ENCODE assay signal across 16 cellular contexts in the genomic region with DNA sequence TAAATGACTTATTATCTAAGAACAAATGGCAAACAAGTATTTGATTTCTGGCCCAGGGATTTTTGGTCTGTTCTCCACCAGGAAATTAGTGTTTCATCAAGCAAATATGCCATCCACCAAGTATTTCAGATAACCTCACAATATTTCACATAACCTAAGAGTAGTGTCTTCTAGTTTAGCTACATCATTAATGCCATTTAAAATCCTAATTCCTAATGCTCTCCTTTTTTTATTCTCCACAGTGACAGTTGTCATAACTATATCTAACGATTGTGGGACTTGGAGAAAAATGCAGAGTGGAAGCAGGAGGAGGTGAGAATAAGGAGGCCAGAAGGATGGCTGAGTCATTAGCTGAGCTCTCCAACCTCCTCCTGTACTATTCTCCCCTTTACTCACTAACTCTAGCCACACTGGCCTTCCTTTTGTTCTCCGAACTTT. TPM values are rescaled to one million over a fixed set of nuclear protein-coding genes. Genes with fewer than 3 reads are reported as not detected.
A peak's percentile ranks its signal among the peaks of the same experiment; 100 is the strongest.
DNase-seq lines count a peak whose midpoint lies in the region; ATAC-seq and TF ChIP-seq lines count a peak whose summit lies in the region.
"Had no signal": no experiment of that assay in that cellular context is flagged by ENCODE, and none has a peak within 500 bp of the region (broad histone marks: within the 10 kb centered on the region; RNA-seq: fewer than 3 reads in every experiment).

No MANE protein-coding gene starts in this region.

- POLR2A ChIA-PET in activated CD4-positive, alpha-beta memory T cell treated with anti-CD3 and anti-CD28 coated beads, Interleukin-2, amount 10 ng/mL, durations not matched to agents 7 days and 5 days (lab: Charles Lee), result interaction anchor here (1.1 to 9.5 kb wide), 6 partner anchors 17 to 100 kb away, joined by 4 to 129 read pairs (median 4); partner anchors contain the start of gene CTLA4

- H3K36me3 Mint-ChIP-seq in effector memory CD8-positive, alpha-beta T cell (ENCODE audit: insufficient read depth), result peaks cover 2% of the 10 kb centered on the region
- H3K36me3 Mint-ChIP-seq in osteocyte (ENCODE audit: unreplicated experiment), result peaks cover 3% of the 10 kb centered on the region
- H3K36me3 Mint-ChIP-seq in activated CD4-positive, alpha-beta memory T cell treated with anti-CD3 and anti-CD28 coated beads, Interleukin-2, amount 10 ng/mL, durations not matched to agents 7 days and 5 days (ENCODE audit: low read depth), result peaks cover 19% of the 10 kb centered on the region
- H3K36me3 Mint-ChIP-seq: CD8-positive, alpha-beta T cell had no signal

- no peak for ATAC-seq in effector memory CD8-positive, alpha-beta T cell (replicated peaks)
- ATAC-seq: CD8-positive, alpha-beta T cell; naive thymus-derived CD4-positive, alpha-beta T cell had no signal

- H3K27ac Mint-ChIP-seq in effector memory CD8-positive, alpha-beta T cell, result peak overlapping the region; percentile 49 to 86
- peak overlapping the region; percentile 83 for H3K27ac Mint-ChIP-seq in osteocyte (ENCODE audit: unreplicated experiment)
- H3K27ac Mint-ChIP-seq in activated CD4-positive, alpha-beta memory T cell treated with anti-CD3 and anti-CD28 coated beads, Interleukin-2, amount 10 ng/mL, durations not matched to agents 7 days and 5 days, result no peak overlapping the region
- H3K27ac Mint-ChIP-seq: activated naive CD4-positive, alpha-beta T cell treated with anti-CD3 and anti-CD28 coated beads, Interleukin-2, amount 10 ng/mL, durations not matched to agents 7 days and 5 days; CD8-positive, alpha-beta T cell; T-helper 2 cell treated with Interferon-gamma antibody and Interleukin-4, amounts not matched to agents 5 μg/mL and 100 μg/mL, for 36 hours had no signal

- H3K4me3 Mint-ChIP-seq in effector memory CD8-positive, alpha-beta T cell, result no peak overlapping the region
- no peak overlapping the region for H3K4me3 Mint-ChIP-seq in osteocyte (ENCODE audit: unreplicated experiment)
- H3K4me3 Mint-ChIP-seq in activated CD4-positive, alpha-beta memory T cell treated with anti-CD3 and anti-CD28 coated beads, Interleukin-2, amount 10 ng/mL, durations not matched to agents 7 days and 5 days, result no peak overlapping the region
- H3K4me3 Mint-ChIP-seq: activated naive CD4-positive, alpha-beta T cell treated with anti-CD3 and anti-CD28 coated beads, Interleukin-2, amount 10 ng/mL, durations not matched to agents 7 days and 5 days; CD8-positive, alpha-beta T cell; T-helper 2 cell treated with Interferon-gamma antibody and Interleukin-4, amounts not matched to agents 5 μg/mL and 100 μg/mL, for 36 hours had no signal

- CTCF ChIA-PET in activated CD4-positive, alpha-beta memory T cell treated with anti-CD3 and anti-CD28 coated beads, Interleukin-2, amount 10 ng/mL, durations not matched to agents 7 days and 5 days (lab: Charles Lee), result interaction anchor here (0.6 to 0.7 kb wide), 2 partner anchors 58 to 423 kb away, joined by 3 to 4 read pairs; partner anchors contain the start of gene CTLA4

- no peaks in the 10 kb centered on the region for H3K27me3 Mint-ChIP-seq in effector memory CD8-positive, alpha-beta T cell
- no peaks in the 10 kb centered on the region for H3K27me3 Mint-ChIP-seq in osteocyte (ENCODE audit: unreplicated experiment)
- peaks cover 6% of the 10 kb centered on the region for H3K27me3 Mint-ChIP-seq in activated CD4-positive, alpha-beta memory T cell treated with anti-CD3 and anti-CD28 coated beads, Interleukin-2, amount 10 ng/mL, durations not matched to agents 7 days and 5 days
- H3K27me3 Mint-ChIP-seq: activated naive CD4-positive, alpha-beta T cell treated with anti-CD3 and anti-CD28 coated beads, Interleukin-2, amount 10 ng/mL, durations not matched to agents 7 days and 5 days had no signal

- peak; percentile 75 for DNase-seq in ELR (ENCODE audit: low read depth)
- peak; percentile 69 for DNase-seq in RPMI7951 (ENCODE audit: low read depth)
- no peak for DNase-seq in effector memory CD8-positive, alpha-beta T cell
- peak; percentile 11 for DNase-seq in osteocyte (ENCODE audit: extremely low spot score, unreplicated experiment)
- no peak for DNase-seq in activated CD4-positive, alpha-beta memory T cell treated with anti-CD3 and anti-CD28 coated beads, Interleukin-2, amount 10 ng/mL, durations not matched to agents 7 days and 5 days
- DNase-seq in stimulated activated naive CD4-positive, alpha-beta T cell (lab: John Stamatoyannopoulos, UW), result no peak
- DNase-seq in activated gamma-delta T cell (lab: John Stamatoyannopoulos, UW), result no peak
- DNase-seq: activated naive CD4-positive, alpha-beta T cell treated with anti-CD3 and anti-CD28 coated beads, Interleukin-2, amount 10 ng/mL, durations not matched to agents 7 days and 5 days; CD8-positive, alpha-beta T cell; glutamatergic neuron; naive thymus-derived CD4-positive, alpha-beta T cell; NCI-H1436; RPMI8226; sigmoid colon had no signal

- H3K9me3 Mint-ChIP-seq in effector memory CD8-positive, alpha-beta T cell, result no peaks in the 10 kb centered on the region
- no peaks in the 10 kb centered on the region for H3K9me3 Mint-ChIP-seq in osteocyte (ENCODE audit: unreplicated experiment)
- H3K9me3 Mint-ChIP-seq in activated CD4-positive, alpha-beta memory T cell treated with anti-CD3 and anti-CD28 coated beads, Interleukin-2, amount 10 ng/mL, durations not matched to agents 7 days and 5 days, result peaks cover 12% of the 10 kb centered on the region
- H3K9me3 Mint-ChIP-seq: CD8-positive, alpha-beta T cell had no signal

- no peak for TF ChIP-seq CTCF in osteocyte (IDR thresholded peaks at IDR 0.05)

- peaks cover 39 to 40% of the 10 kb centered on the region in 2 donors for H3K4me1 Mint-ChIP-seq in effector memory CD8-positive, alpha-beta T cell (ENCODE audit: low read depth in 2 of 2)
- H3K4me1 Mint-ChIP-seq in osteocyte (ENCODE audit: unreplicated experiment), result peaks cover 52% of the 10 kb centered on the region
- peaks cover 76% of the 10 kb centered on the region for H3K4me1 Mint-ChIP-seq in activated CD4-positive, alpha-beta memory T cell treated with anti-CD3 and anti-CD28 coated beads, Interleukin-2, amount 10 ng/mL, durations not matched to agents 7 days and 5 days

RNA-seq across cellular contexts. Expression of gene CTLA4, which starts 58.5 kb away (rescaled TPM):
- not detected in 2 replicates for total RNA-seq in RPMI7951 (2014; rRNA removed; shearing (Covaris generic))
- total RNA-seq in osteocyte, result not detected in 2 replicates
- 100 to 1,000 TPM in 1 of 2 experiments, 10 to 100 TPM in 1; 98.1 to 101 TPM for total RNA-seq in activated CD4-positive, alpha-beta memory T cell treated with anti-CD3 and anti-CD28 coated beads, Interleukin-2, amount 10 ng/mL, durations not matched to agents 7 days and 5 days
- total RNA-seq: NCI-H460 had no signal

Comparison
In these comparisons a context has a peak if more than half of its experiments do, and no peak if none do; other contexts are left out.
1. DNase-seq: peak in ELR (single experiment), RPMI7951 (single experiment) and osteocyte (single experiment); none in effector memory CD8-positive, alpha-beta T cell (0 of 3), activated CD4-positive, alpha-beta memory T cell treated with anti-CD3 and anti-CD28 coated beads, Interleukin-2, amount 10 ng/mL, durations not matched to agents 7 days and 5 days (single experiment), stimulated activated naive CD4-positive, alpha-beta T cell (0 of 6) and activated gamma-delta T cell (single experiment).
2. RNA of gene CTLA4, which starts 58.5 kb away (total RNA-seq): 98.1 to 101 TPM in activated CD4-positive, alpha-beta memory T cell treated with anti-CD3 and anti-CD28 coated beads, Interleukin-2, amount 10 ng/mL, durations not matched to agents 7 days and 5 days; not detected in osteocyte and not detected in RPMI7951; every median in the first group is over 10 times any median in the second.